Comparison of ENCODE assay signal across 9 cellular contexts in genomic region chr2:25976884-25977741, GRCh38. TPM values are rescaled to one million over a fixed set of nuclear protein-coding genes. Genes with fewer than 3 reads are reported as not detected.
DNase-seq lines count a peak whose midpoint lies in the region; ATAC-seq and TF ChIP-seq lines count a peak whose summit lies in the region.
"Had no signal": no experiment of that assay in that cellular context is flagged by ENCODE, and none has a peak within 500 bp of the region (broad histone marks: within the 10 kb centered on the region; RNA-seq: fewer than 3 reads in every experiment).

No MANE protein-coding gene starts in this region.

- TF ChIP-seq CTCF in AG04450 (IDR thresholded peaks at IDR 0.05; ENCODE audit: low read depth, low read length) (no peak), mammary epithelial cell (conservative IDR thresholded peaks at IDR 0.05 in 1 of 2, IDR thresholded peaks at IDR 0.05 in 1 of 2; ENCODE audit: extremely low read depth in 1 of 2, insufficient read depth in 1 of 2, low read depth in 1 of 2, low read length in 2 of 2) (no peak), stomach (IDR thresholded peaks at IDR 0.05) (no peak), natural killer cell (IDR thresholded peaks at IDR 0.05) (no peak)

- H3K36me3 ChIP-seq in HUES64 (ENCODE audit: insufficient read depth, low read length) (peaks cover 34% of the 10 kb centered on the region), mammary epithelial cell (ENCODE audit: insufficient read depth, low read length) (peaks cover 3% of the 10 kb centered on the region), stomach (peaks cover 0 to 4% (median 0%) of the 10 kb centered on the region in 4 donors)

- dilution Hi-C loops in mammary epithelial cell (cut with HindIII; ENCODE audit: low sequenced_read_pairs), result loop anchor here (5.0 kb wide), 1 partner anchor 45 kb away; no protein-coding TSS in a partner anchor

- no peaks in the 10 kb centered on the region for H3K36me3 Mint-ChIP-seq in natural killer cell
- no peaks in the 10 kb centered on the region for H3K36me3 Mint-ChIP-seq in activated CD4-positive, alpha-beta T cell treated with anti-CD3 and anti-CD28 coated beads for 36 hours (ENCODE audit: low read depth)
- H3K36me3 Mint-ChIP-seq: stimulated activated memory B cell treated with anti-CD40 and anti-IgM and Interleukin-4, amounts not matched to agents 10 μg/mL and 1 μg/mL and 100 μg/mL, for 72 hours had no signal

- H3K4me3 ChIP-seq in AG04450 (ENCODE audit: low read depth, low read length) (peak overlapping the region; percentile 7; the same call in 1 of the 2 replicates), HUES64 (ENCODE audit: low read length) (no peak overlapping the region), mammary epithelial cell (replicated peaks in 1 of 3; ENCODE audit: insufficient read depth in 1 of 3, low read depth in 2 of 3, low read length in 3 of 3) (no peak overlapping the region), stomach (no peak overlapping the region)

- intact Hi-C loops in mammary epithelial cell (cut with micrococcal nuclease), result loop anchor here (5.0 kb wide), 1 partner anchor 100 kb away; the partner anchor contains the start of gene ASXL2
- intact Hi-C loops in stomach (cut with DNase I; ENCODE audit: low total_unique reads), result no loop called here
- intact Hi-C loops in natural killer cell (cut with micrococcal nuclease), result no loop called here
- intact Hi-C loops in activated CD4-positive, alpha-beta T cell treated with anti-CD3 and anti-CD28 coated beads for 36 hours (cut with DNase I, micrococcal nuclease), result no loop called here

- H3K27me3 ChIP-seq in AG04450 (ENCODE audit: control insufficient read depth, insufficient read depth, low read length), result no peaks in the 10 kb centered on the region
- no peaks in the 10 kb centered on the region for H3K27me3 ChIP-seq in HUES64 (ENCODE audit: insufficient read depth, low read length)
- H3K27me3 ChIP-seq in mammary epithelial cell (ENCODE audit: insufficient read depth, low read length), result no peaks in the 10 kb centered on the region
- H3K27me3 ChIP-seq in stomach, result no peaks in the 10 kb centered on the region

- H3K9me3 ChIP-seq in AG04450 (ENCODE audit: control insufficient read depth, insufficient read depth, low read length) (peaks cover 3% of the 10 kb centered on the region; the same call in 1 of the 2 replicates), HUES64 (ENCODE audit: insufficient read depth, low read depth, low read length) (no peaks in the 10 kb centered on the region), mammary epithelial cell (replicated peaks; ENCODE audit: insufficient read depth, low read length) (no peaks in the 10 kb centered on the region), stomach (no peaks in the 10 kb centered on the region)

- ATAC-seq in natural killer cell (no peak), GM21737 (IDR thresholded peaks at IDR 0.05; ENCODE audit: unreplicated experiment) (no peak)
- no peak for ATAC-seq in activated CD4-positive, alpha-beta T cell treated with anti-CD3 and anti-CD28 coated beads for 36 hours
- ATAC-seq: stimulated activated memory B cell treated with anti-CD40 and anti-IgM and Interleukin-4, amounts not matched to agents 10 μg/mL and 1 μg/mL and 100 μg/mL, for 72 hours had no signal

- peak overlapping the region; percentile 32 for H2AFZ ChIP-seq in mammary epithelial cell (ENCODE audit: low read depth, low read length)

- peaks cover 19% of the 10 kb centered on the region for H3K4me1 ChIP-seq in HUES64 (ENCODE audit: insufficient read depth, low read length)
- peaks cover 43% of the 10 kb centered on the region for H3K4me1 ChIP-seq in mammary epithelial cell (ENCODE audit: insufficient read depth, low read length)
- peaks cover 5 to 51% (median 34%) of the 10 kb centered on the region in 4 donors for H3K4me1 ChIP-seq in stomach

- H4K20me1 ChIP-seq in mammary epithelial cell (ENCODE audit: insufficient read depth, low read length), result no peaks in the 10 kb centered on the region

- CTCF ChIA-PET in AG04450 (lab: Charles Lee) (interaction anchor here (0.6 to 1.8 kb wide), 3 partner anchors 168 to 502 kb away, joined by 3 to 6 read pairs (median 5); no protein-coding TSS in a partner anchor), mammary epithelial cell (lab: Charles Lee; ENCODE audit: low non-redundant PET) (interaction anchor here (0.6 kb wide), 1 partner anchor 14 kb away, joined by 3 read pairs; no protein-coding TSS in a partner anchor)
- CTCF ChIA-PET in activated CD4-positive, alpha-beta T cell treated with anti-CD3 and anti-CD28 coated beads for 36 hours (lab: Charles Lee), result interaction anchor here (0.6 to 1.1 kb wide), 3 partner anchors 15 to 95 kb away, joined by 3 to 5 read pairs (median 4); no protein-coding TSS in a partner anchor

- in situ Hi-C loops in mammary epithelial cell (cut with MboI; ENCODE audit: low sequenced_read_pairs in 2 of 2), result no loop called here

- no peak for TF ChIP-seq POLR2A in stomach (IDR thresholded peaks at IDR 0.05)

- H3K79me2 ChIP-seq in mammary epithelial cell (ENCODE audit: insufficient read depth, low read length), result peaks cover 66% of the 10 kb centered on the region

- TF ChIP-seq EP300 in stomach (IDR thresholded peaks at IDR 0.05), result no peak

- peak overlapping the region; percentile 53; the same call in 1 of the 2 replicates for H3K9ac ChIP-seq in HUES64 (ENCODE audit: low read depth, low read length)
- H3K9ac ChIP-seq in mammary epithelial cell (ENCODE audit: insufficient read depth, low read length), result peak overlapping the region; percentile 46

- TSS peak; percentile 16 for BruUV-seq in mammary epithelial cell (replicated peaks; lab: Mats Ljungman, UMichigan)

- no peak for DNase-seq in AG04450 (ENCODE audit: low read depth, low spot score)
- peak; percentile 72 for DNase-seq in mammary epithelial cell
- DNase-seq in myocyte (ENCODE audit: low read depth), result peak; percentile 49
- DNase-seq in stomach, result no peak
- no peak for DNase-seq in natural killer cell
- no peak for DNase-seq in activated CD4-positive, alpha-beta T cell treated with anti-CD3 and anti-CD28 coated beads for 36 hours

- peaks cover 10 to 22% of the 10 kb centered on the region in 2 donors for H3K4me1 Mint-ChIP-seq in natural killer cell
- peaks cover 6% of the 10 kb centered on the region for H3K4me1 Mint-ChIP-seq in activated CD4-positive, alpha-beta T cell treated with anti-CD3 and anti-CD28 coated beads for 36 hours

- H3K4me2 ChIP-seq in mammary epithelial cell (ENCODE audit: insufficient read depth, low read depth, low read length), result peak overlapping the region; percentile 62

- no peak overlapping the region for H3K4me3 Mint-ChIP-seq in natural killer cell
- H3K4me3 Mint-ChIP-seq in activated CD4-positive, alpha-beta T cell treated with anti-CD3 and anti-CD28 coated beads for 36 hours, result no peak overlapping the region
- H3K4me3 Mint-ChIP-seq: stimulated activated memory B cell treated with anti-CD40 and anti-IgM and Interleukin-4, amounts not matched to agents 10 μg/mL and 1 μg/mL and 100 μg/mL, for 72 hours had no signal

- no peaks in the 10 kb centered on the region for H3K27me3 Mint-ChIP-seq in natural killer cell (ENCODE audit: low read depth in 2 of 2)
- H3K27me3 Mint-ChIP-seq in activated CD4-positive, alpha-beta T cell treated with anti-CD3 and anti-CD28 coated beads for 36 hours, result no peaks in the 10 kb centered on the region
- H3K27me3 Mint-ChIP-seq: stimulated activated memory B cell treated with anti-CD40 and anti-IgM and Interleukin-4, amounts not matched to agents 10 μg/mL and 1 μg/mL and 100 μg/mL, for 72 hours had no signal

- 84% methylated on average over 8 of the region's 8 CpGs for WGBS in HUES64
- WGBS in mammary epithelial cell (ENCODE audit: low coverage, missing lambda C conversion rate), result 68% methylated on average over 6 of the region's 8 CpGs
- 79 to 85% (median 83%) methylated on average over 8 of the region's 8 CpGs for WGBS in stomach, 5 donors

- POLR2A ChIA-PET in AG04450 (lab: Yijun Ruan, JAX), result no interaction called here
- POLR2A ChIA-PET in activated CD4-positive, alpha-beta T cell treated with anti-CD3 and anti-CD28 coated beads for 36 hours (lab: Charles Lee), result no interaction called here

- H3K27ac ChIP-seq in AG04450 (ENCODE audit: low read depth, low read length), result no peak overlapping the region
- no peak overlapping the region; the same call in 1 of the 2 replicates for H3K27ac ChIP-seq in HUES64 (ENCODE audit: low read depth, low read length)
- peak overlapping the region; percentile 92 for H3K27ac ChIP-seq in mammary epithelial cell (ENCODE audit: insufficient read depth, low read depth, low read length)
- H3K27ac ChIP-seq in stomach, result no peak overlapping the region

- H3K27ac Mint-ChIP-seq in natural killer cell, result peak overlapping the region in 1 of 2 donors; percentile 27
- H3K27ac Mint-ChIP-seq in activated CD4-positive, alpha-beta T cell treated with anti-CD3 and anti-CD28 coated beads for 36 hours, result no peak overlapping the region
- H3K27ac Mint-ChIP-seq: stimulated activated memory B cell treated with anti-CD40 and anti-IgM and Interleukin-4, amounts not matched to agents 10 μg/mL and 1 μg/mL and 100 μg/mL, for 72 hours had no signal

- H3K9me3 Mint-ChIP-seq in natural killer cell, result no peaks in the 10 kb centered on the region
- no peaks in the 10 kb centered on the region for H3K9me3 Mint-ChIP-seq in activated CD4-positive, alpha-beta T cell treated with anti-CD3 and anti-CD28 coated beads for 36 hours (ENCODE audit: low read depth)
- H3K9me3 Mint-ChIP-seq: stimulated activated memory B cell treated with anti-CD40 and anti-IgM and Interleukin-4, amounts not matched to agents 10 μg/mL and 1 μg/mL and 100 μg/mL, for 72 hours had no signal

RNA-seq across cellular contexts. Expression of gene KIF3C, which starts 5.2 kb away (rescaled TPM):
- 8.0 and 9.5 TPM in 2 replicates for polyA plus RNA-seq in AG04450 (2011; rRNA removed)
- 16.2 and 18.8 TPM in 2 replicates for polyA minus RNA-seq in AG04450 (2011; rRNA and poly(A)+ RNA removed)
- 28.7 TPM for polyA plus RNA-seq in HUES64 (2013, experiment 1 of 2)
- polyA plus RNA-seq in HUES64 (2013, experiment 2 of 2), result 28.9 TPM
- total RNA-seq in mammary epithelial cell, result 10 to 100 TPM; 30.7 to 35.3 TPM
- polyA plus RNA-seq in mammary epithelial cell, result 9.1 TPM
- polyA minus RNA-seq in mammary epithelial cell, result 30.3 TPM
- 5.4 and 8.6 TPM in 2 replicates for total RNA-seq in myocyte
- 35.3 TPM for polyA plus RNA-seq in myocyte (2012)
- total RNA-seq in stomach, result 1 to 10 TPM in 3 of 5 donors, under 1 TPM in 1, not detected in 1; 0.29 to 7.3 (median 3.2) TPM
- polyA plus RNA-seq in stomach, result 1 to 10 TPM; 1.1 to 2.4 (median 1.2) TPM
- 1 to 10 TPM; 4.4 to 6.8 (median 5.1) TPM for total RNA-seq in natural killer cell
- 1 to 10 TPM; 5.2 to 5.3 TPM for total RNA-seq in activated CD4-positive, alpha-beta T cell treated with anti-CD3 and anti-CD28 coated beads for 36 hours

RNA-seq across cellular contexts. Expression of gene RAB10, which starts 56.8 kb away (rescaled TPM):
- 116 and 178 TPM in 2 replicates for polyA plus RNA-seq in AG04450 (2011; rRNA removed)
- 50.8 and 108 TPM in 2 replicates for polyA minus RNA-seq in AG04450 (2011; rRNA and poly(A)+ RNA removed)
- 74.0 TPM for polyA plus RNA-seq in HUES64 (2013, experiment 1 of 2)
- 80.1 TPM for polyA plus RNA-seq in HUES64 (2013, experiment 2 of 2)
- 100 to 1,000 TPM; 127 to 188 TPM for total RNA-seq in mammary epithelial cell
- 94.8 TPM for polyA plus RNA-seq in mammary epithelial cell
- 49.8 TPM for polyA minus RNA-seq in mammary epithelial cell
- 139 and 157 TPM in 2 replicates for total RNA-seq in myocyte
- polyA plus RNA-seq in myocyte (2012), result 102 TPM
- 100 to 1,000 TPM in 3 of 5 donors, 10 to 100 TPM in 2; 22.2 to 591 (median 106) TPM for total RNA-seq in stomach
- 10 to 100 TPM; 39.3 to 60.8 (median 60.2) TPM for polyA plus RNA-seq in stomach
- 10 to 100 TPM; 35.8 to 44.2 (median 39.5) TPM for total RNA-seq in natural killer cell
- total RNA-seq in activated CD4-positive, alpha-beta T cell treated with anti-CD3 and anti-CD28 coated beads for 36 hours, result 100 to 1,000 TPM; 103 to 160 TPM

Comparison
In these comparisons a context has a peak if more than half of its experiments do, and no peak if none do; other contexts are left out.
1. DNase-seq: peak in mammary epithelial cell (single experiment) and myocyte (single experiment); none in AG04450 (single experiment), stomach (single experiment), natural killer cell (single experiment) and activated CD4-positive, alpha-beta T cell treated with anti-CD3 and anti-CD28 coated beads for 36 hours (single experiment).